In the genomic region with DNA sequence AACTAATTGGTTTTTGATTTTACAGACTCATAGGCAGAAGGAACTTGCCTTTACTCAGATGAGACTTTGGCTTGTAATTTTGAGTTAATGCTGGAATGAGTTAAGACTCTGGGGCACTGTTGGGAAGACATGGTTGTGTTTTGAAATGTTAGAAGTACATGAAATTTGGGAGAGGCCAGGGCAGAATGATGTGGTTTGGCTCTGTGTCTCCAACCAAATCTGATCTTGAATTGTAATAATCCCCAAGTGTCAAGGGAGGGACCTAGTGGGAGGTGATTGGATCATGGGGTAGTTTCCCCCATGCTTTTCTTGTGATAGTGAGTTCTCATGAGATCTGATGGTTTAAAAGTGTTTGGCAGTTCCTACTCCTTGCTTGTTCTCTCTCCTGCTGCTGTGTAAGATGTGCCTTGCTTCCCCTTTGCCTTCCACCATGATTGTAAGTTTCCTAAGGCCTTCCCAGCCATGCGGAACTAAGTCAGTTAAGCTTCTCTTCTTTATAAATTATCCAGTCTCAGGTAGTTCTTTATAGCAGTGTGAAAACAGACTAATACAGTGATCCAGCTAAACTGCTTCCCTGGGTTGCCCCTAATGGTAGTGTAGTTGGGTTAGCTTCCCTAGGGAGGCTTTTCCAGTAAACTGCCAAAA, we compare ENCODE assay signal across 15 cellular contexts. TPM values are rescaled to one million over a fixed set of nuclear protein-coding genes. Genes with fewer than 3 reads are reported as not detected.
DNase-seq lines count a peak whose midpoint lies in the region; ATAC-seq and TF ChIP-seq lines count a peak whose summit lies in the region.
"Had no signal": no experiment of that assay in that cellular context is flagged by ENCODE, and none has a peak within 500 bp of the region (broad histone marks: within the 10 kb centered on the region; RNA-seq: fewer than 3 reads in every experiment).

No MANE protein-coding gene starts in this region.

- no CpG with 5 or more reads among the region's 1 CpG for WGBS in mesenchymal stem cell
- 100% methylated on average over 1 of the region's 1 CpG for WGBS in mammary epithelial cell (ENCODE audit: low coverage, missing lambda C conversion rate)

- H4K8ac ChIP-seq in mesenchymal stem cell (ENCODE audit: low read length), result no peak overlapping the region

- H3K23ac ChIP-seq in mesenchymal stem cell (ENCODE audit: low read length in 2 of 2), result no peak overlapping the region

- no peak overlapping the region for H3K4me2 ChIP-seq in mesenchymal stem cell (ENCODE audit: low read length, poor library complexity, severe bottlenecking)
- H3K4me2 ChIP-seq in mammary epithelial cell (ENCODE audit: insufficient read depth, low read depth, low read length), result no peak overlapping the region

- H2BK5ac ChIP-seq in mesenchymal stem cell (ENCODE audit: low read depth, low read length, poor library complexity, severe bottlenecking), result no peak overlapping the region

- no peak for DNase-seq in activated naive CD8-positive, alpha-beta T cell treated with anti-CD3 and anti-CD28 coated beads, Interleukin-2, amount 10 ng/mL, durations not matched to agents 7 days and 5 days
- DNase-seq in activated naive CD8-positive, alpha-beta T cell treated with anti-CD3 and anti-CD28 coated beads for 36 hours, result no peak
- DNase-seq in endothelial cell (ENCODE audit: low spot score) (no peak), mesenchymal stem cell (no peak), A673 (ENCODE audit: low spot score) (no peak), mammary epithelial cell (no peak)
- DNase-seq in activated T-cell treated with anti-CD3 and anti-CD28 coated beads, Interleukin-2, amount 50 U/mL, for 4 hours, result no peak
- DNase-seq: 8988T; C1 segment of cervical spinal cord; CD4-positive, alpha-beta memory T cell; DMS79; HCEC 1CT; HFFc6 had no signal

- H3K36me3 ChIP-seq in mesenchymal stem cell (ENCODE audit: control insufficient read depth in 1 of 2, insufficient read depth in 2 of 2, low read depth in 1 of 2, low read length in 2 of 2) (peaks cover 36 to 73% of the 10 kb centered on the region in 2 experiments), A673 (ENCODE audit: insufficient read depth, low read length, poor library complexity, severe bottlenecking) (peaks cover 67% of the 10 kb centered on the region), mammary epithelial cell (ENCODE audit: insufficient read depth, low read length) (peaks cover 23% of the 10 kb centered on the region)

- TF ChIP-seq CTCF in endothelial cell (IDR thresholded peaks at IDR 0.05; ENCODE audit: unreplicated experiment) (no peak), A673 (conservative IDR thresholded peaks at IDR 0.05; ENCODE audit: low read depth, low read length) (no peak), mammary epithelial cell (conservative IDR thresholded peaks at IDR 0.05 in 1 of 2, IDR thresholded peaks at IDR 0.05 in 1 of 2; ENCODE audit: extremely low read depth in 1 of 2, insufficient read depth in 1 of 2, low read depth in 1 of 2, low read length in 2 of 2) (no peak)

- POLR2A ChIA-PET in activated naive CD8-positive, alpha-beta T cell treated with anti-CD3 and anti-CD28 coated beads, Interleukin-2, amount 10 ng/mL, durations not matched to agents 7 days and 5 days (lab: Charles Lee), result no interaction called here
- POLR2A ChIA-PET in A673 (lab: Charles Lee; ENCODE audit: low non-redundant PET), result no interaction called here

- in situ Hi-C loops in mammary epithelial cell (cut with MboI; ENCODE audit: low sequenced_read_pairs in 2 of 2), result no loop called here

- peaks cover 27% of the 10 kb centered on the region for H3K79me1 ChIP-seq in mesenchymal stem cell (replicated peaks; ENCODE audit: low read length, poor library complexity, severe bottlenecking)

- no peaks in the 10 kb centered on the region for H3K79me2 ChIP-seq in mammary epithelial cell (ENCODE audit: insufficient read depth, low read length)

- H3K4me3 ChIP-seq in mesenchymal stem cell (ENCODE audit: insufficient read depth in 1 of 2, low read depth in 1 of 2, low read length in 2 of 2), result peak overlapping the region in 1 of 2 experiments; percentile 36
- no peak overlapping the region for H3K4me3 ChIP-seq in A673 (ENCODE audit: low read depth, low read length, poor library complexity, severe bottlenecking)
- no peak overlapping the region for H3K4me3 ChIP-seq in mammary epithelial cell (replicated peaks in 1 of 3; ENCODE audit: insufficient read depth in 1 of 3, low read depth in 2 of 3, low read length in 3 of 3)
- H3K4me3 ChIP-seq: GM12878 had no signal

- dilution Hi-C loops in mammary epithelial cell (cut with HindIII; ENCODE audit: low sequenced_read_pairs), result no loop called here

- no peak overlapping the region for H3K4me3 Mint-ChIP-seq in activated naive CD8-positive, alpha-beta T cell treated with anti-CD3 and anti-CD28 coated beads, Interleukin-2, amount 10 ng/mL, durations not matched to agents 7 days and 5 days
- no peak overlapping the region for H3K4me3 Mint-ChIP-seq in activated naive CD8-positive, alpha-beta T cell treated with anti-CD3 and anti-CD28 coated beads for 36 hours
- peak overlapping the region; percentile 66 for H3K4me3 Mint-ChIP-seq in endothelial cell (ENCODE audit: unreplicated experiment)
- no peak overlapping the region for H3K4me3 Mint-ChIP-seq in activated T-cell treated with anti-CD3 and anti-CD28 coated beads, Interleukin-2, amount 50 U/mL, for 4 hours
- H3K4me3 Mint-ChIP-seq: CD4-positive, alpha-beta memory T cell; HFFc6 had no signal

- H3K27me3 Mint-ChIP-seq in activated naive CD8-positive, alpha-beta T cell treated with anti-CD3 and anti-CD28 coated beads, Interleukin-2, amount 10 ng/mL, durations not matched to agents 7 days and 5 days, result no peaks in the 10 kb centered on the region
- no peaks in the 10 kb centered on the region for H3K27me3 Mint-ChIP-seq in activated naive CD8-positive, alpha-beta T cell treated with anti-CD3 and anti-CD28 coated beads for 36 hours
- H3K27me3 Mint-ChIP-seq in endothelial cell (ENCODE audit: unreplicated experiment), result peaks cover 5% of the 10 kb centered on the region
- H3K27me3 Mint-ChIP-seq in activated T-cell treated with anti-CD3 and anti-CD28 coated beads, Interleukin-2, amount 50 U/mL, for 4 hours (ENCODE audit: low read depth), result no peaks in the 10 kb centered on the region
- H3K27me3 Mint-ChIP-seq: CD4-positive, alpha-beta memory T cell had no signal

- H3K9ac ChIP-seq in mesenchymal stem cell (ENCODE audit: low read length) (peak overlapping the region; percentile 56), mammary epithelial cell (ENCODE audit: insufficient read depth, low read length) (no peak overlapping the region)

- no peak overlapping the region for H3K4ac ChIP-seq in mesenchymal stem cell (ENCODE audit: low read depth in 1 of 2, low read length in 2 of 2)

- H3K27ac ChIP-seq in mesenchymal stem cell (ENCODE audit: low read length, poor library complexity, severe bottlenecking) (no peak overlapping the region), A673 (ENCODE audit: low read depth, low read length, poor library complexity, severe bottlenecking) (no peak overlapping the region), mammary epithelial cell (ENCODE audit: insufficient read depth, low read depth, low read length) (no peak overlapping the region)
- H3K27ac ChIP-seq: HL-60 had no signal

- BruUV-seq in A673 (replicated peaks; lab: Mats Ljungman, UMichigan) (no TSS peak), mammary epithelial cell (replicated peaks; lab: Mats Ljungman, UMichigan) (no TSS peak)

- CTCF ChIA-PET in A673 (lab: Charles Lee), result no interaction called here
- CTCF ChIA-PET in mammary epithelial cell (lab: Charles Lee; ENCODE audit: low non-redundant PET), result no interaction called here

- no peak overlapping the region for H2BK15ac ChIP-seq in mesenchymal stem cell (ENCODE audit: low read depth, poor library complexity, severe bottlenecking)

- no peaks in the 10 kb centered on the region for H3K9me3 ChIP-seq in mesenchymal stem cell (ENCODE audit: control insufficient read depth, low read length)
- peaks cover 18% of the 10 kb centered on the region for H3K9me3 ChIP-seq in A673 (ENCODE audit: low read depth, low read length, poor library complexity, severe bottlenecking)
- no peaks in the 10 kb centered on the region for H3K9me3 ChIP-seq in mammary epithelial cell (replicated peaks; ENCODE audit: insufficient read depth, low read length)

- no peak overlapping the region for H2BK12ac ChIP-seq in mesenchymal stem cell (ENCODE audit: low read length in 2 of 2)

- H2BK120ac ChIP-seq in mesenchymal stem cell (ENCODE audit: low read depth, low read length), result no peak overlapping the region

- H3K27me3 ChIP-seq in mesenchymal stem cell (ENCODE audit: control insufficient read depth in 1 of 2, insufficient read depth in 1 of 2, low read length in 2 of 2), result no peaks in the 10 kb centered on the region
- H3K27me3 ChIP-seq in A673 (replicated peaks; ENCODE audit: insufficient read depth, low read depth, low read length, poor library complexity), result no peaks in the 10 kb centered on the region
- H3K27me3 ChIP-seq in mammary epithelial cell (ENCODE audit: insufficient read depth, low read length), result no peaks in the 10 kb centered on the region

- intact Hi-C loops in A673 (cut with micrococcal nuclease; ENCODE audit: unreplicated experiment) (no loop called here), mammary epithelial cell (cut with micrococcal nuclease) (no loop called here)

- H3K4me1 Mint-ChIP-seq in activated naive CD8-positive, alpha-beta T cell treated with anti-CD3 and anti-CD28 coated beads, Interleukin-2, amount 10 ng/mL, durations not matched to agents 7 days and 5 days, result no peaks in the 10 kb centered on the region
- no peaks in the 10 kb centered on the region for H3K4me1 Mint-ChIP-seq in activated naive CD8-positive, alpha-beta T cell treated with anti-CD3 and anti-CD28 coated beads for 36 hours
- H3K4me1 Mint-ChIP-seq in endothelial cell (ENCODE audit: unreplicated experiment), result no peaks in the 10 kb centered on the region
- no peaks in the 10 kb centered on the region for H3K4me1 Mint-ChIP-seq in activated T-cell treated with anti-CD3 and anti-CD28 coated beads, Interleukin-2, amount 50 U/mL, for 4 hours (ENCODE audit: low read depth)

- H3K9me3 Mint-ChIP-seq in activated naive CD8-positive, alpha-beta T cell treated with anti-CD3 and anti-CD28 coated beads, Interleukin-2, amount 10 ng/mL, durations not matched to agents 7 days and 5 days, result peaks cover 14% of the 10 kb centered on the region
- H3K9me3 Mint-ChIP-seq in activated naive CD8-positive, alpha-beta T cell treated with anti-CD3 and anti-CD28 coated beads for 36 hours, result peaks cover 15% of the 10 kb centered on the region
- H3K9me3 Mint-ChIP-seq in endothelial cell (ENCODE audit: unreplicated experiment), result peaks cover 8% of the 10 kb centered on the region
- peaks cover 12% of the 10 kb centered on the region for H3K9me3 Mint-ChIP-seq in activated T-cell treated with anti-CD3 and anti-CD28 coated beads, Interleukin-2, amount 50 U/mL, for 4 hours

- H2AFZ ChIP-seq in mesenchymal stem cell (ENCODE audit: low read depth, low read length) (no peak overlapping the region), mammary epithelial cell (ENCODE audit: low read depth, low read length) (no peak overlapping the region)

- H3K18ac ChIP-seq in mesenchymal stem cell (ENCODE audit: low read depth in 1 of 2, low read length in 2 of 2), result no peak overlapping the region

- H3K4me1 ChIP-seq in mesenchymal stem cell (ENCODE audit: control insufficient read depth, insufficient read depth, low read depth, low read length) (no peaks in the 10 kb centered on the region), A673 (ENCODE audit: insufficient read depth, low read length, poor library complexity, severe bottlenecking) (no peaks in the 10 kb centered on the region), mammary epithelial cell (ENCODE audit: insufficient read depth, low read length) (no peaks in the 10 kb centered on the region)

- H3K27ac Mint-ChIP-seq in activated naive CD8-positive, alpha-beta T cell treated with anti-CD3 and anti-CD28 coated beads, Interleukin-2, amount 10 ng/mL, durations not matched to agents 7 days and 5 days, result peak overlapping the region; percentile 34
- H3K27ac Mint-ChIP-seq in activated naive CD8-positive, alpha-beta T cell treated with anti-CD3 and anti-CD28 coated beads for 36 hours, result no peak overlapping the region
- H3K27ac Mint-ChIP-seq in endothelial cell (ENCODE audit: unreplicated experiment), result no peak overlapping the region
- H3K27ac Mint-ChIP-seq: CD4-positive, alpha-beta memory T cell; HFFc6 had no signal

- no peak overlapping the region for H4K91ac ChIP-seq in mesenchymal stem cell (ENCODE audit: low read length)

- ATAC-seq in activated naive CD8-positive, alpha-beta T cell treated with anti-CD3 and anti-CD28 coated beads, Interleukin-2, amount 10 ng/mL, durations not matched to agents 7 days and 5 days (ENCODE audit: low read depth), result no peak
- no peak for ATAC-seq in activated T-cell treated with anti-CD3 and anti-CD28 coated beads, Interleukin-2, amount 50 U/mL, for 4 hours
- ATAC-seq: GM12878 had no signal

- peaks cover 63% of the 10 kb centered on the region for H3K36me3 Mint-ChIP-seq in activated naive CD8-positive, alpha-beta T cell treated with anti-CD3 and anti-CD28 coated beads, Interleukin-2, amount 10 ng/mL, durations not matched to agents 7 days and 5 days
- peaks cover 59% of the 10 kb centered on the region for H3K36me3 Mint-ChIP-seq in activated naive CD8-positive, alpha-beta T cell treated with anti-CD3 and anti-CD28 coated beads for 36 hours
- peaks cover 69% of the 10 kb centered on the region for H3K36me3 Mint-ChIP-seq in endothelial cell (ENCODE audit: low read depth, unreplicated experiment)
- peaks cover 59% of the 10 kb centered on the region for H3K36me3 Mint-ChIP-seq in activated T-cell treated with anti-CD3 and anti-CD28 coated beads, Interleukin-2, amount 50 U/mL, for 4 hours (ENCODE audit: insufficient read depth)

- no peaks in the 10 kb centered on the region for H4K20me1 ChIP-seq in mammary epithelial cell (ENCODE audit: insufficient read depth, low read length)

- H2AK5ac ChIP-seq in mesenchymal stem cell (ENCODE audit: low read length, severe bottlenecking), result no peak overlapping the region

- no peak overlapping the region for H3K14ac ChIP-seq in mesenchymal stem cell (ENCODE audit: low read length in 2 of 2)

RNA-seq across cellular contexts. Expression of a gene that starts 10.2 kb away (rescaled TPM):
- 10 to 100 TPM; 15.5 to 18.1 TPM for total RNA-seq in activated naive CD8-positive, alpha-beta T cell treated with anti-CD3 and anti-CD28 coated beads, Interleukin-2, amount 10 ng/mL, durations not matched to agents 7 days and 5 days
- 10 to 100 TPM; 21.6 to 24.6 TPM for total RNA-seq in activated naive CD8-positive, alpha-beta T cell treated with anti-CD3 and anti-CD28 coated beads for 36 hours
- total RNA-seq in endothelial cell (ENCODE audit: unreplicated experiment) (17.6 TPM), A673 (2021) (17.0 and 18.7 TPM in 2 replicates), mammary epithelial cell (10 to 100 TPM; 21.2 to 28.0 TPM)
- polyA plus RNA-seq in mesenchymal stem cell (2013, experiment 1 of 2), result 14.1 TPM
- polyA plus RNA-seq in mesenchymal stem cell (2013, experiment 2 of 2), result 13.6 TPM
- 25.2 TPM for polyA plus RNA-seq in mammary epithelial cell
- 12.6 TPM for polyA minus RNA-seq in mammary epithelial cell
- total RNA-seq in activated T-cell treated with anti-CD3 and anti-CD28 coated beads, Interleukin-2, amount 50 U/mL, for 4 hours, result 10 to 100 TPM in 2 of 3 donors, 1 to 10 TPM in 1; 7.5 to 15.4 (median 15.1) TPM

RNA-seq across cellular contexts. Expression of a gene that starts 13.6 kb away (rescaled TPM):
- 10 to 100 TPM; 57.7 to 63.1 TPM for total RNA-seq in activated naive CD8-positive, alpha-beta T cell treated with anti-CD3 and anti-CD28 coated beads, Interleukin-2, amount 10 ng/mL, durations not matched to agents 7 days and 5 days
- total RNA-seq in activated naive CD8-positive, alpha-beta T cell treated with anti-CD3 and anti-CD28 coated beads for 36 hours, result 10 to 100 TPM; 43.4 to 44.8 TPM
- total RNA-seq in endothelial cell (ENCODE audit: unreplicated experiment), result 65.0 TPM
- polyA plus RNA-seq in mesenchymal stem cell (2013, experiment 1 of 2), result 48.5 TPM
- polyA plus RNA-seq in mesenchymal stem cell (2013, experiment 2 of 2), result 51.0 TPM
- 53.8 and 56.7 TPM in 2 replicates for total RNA-seq in A673 (2021)
- 10 to 100 TPM; 24.8 to 30.2 TPM for total RNA-seq in mammary epithelial cell
- polyA plus RNA-seq in mammary epithelial cell, result 38.6 TPM
- polyA minus RNA-seq in mammary epithelial cell, result 2.4 TPM
- total RNA-seq in activated T-cell treated with anti-CD3 and anti-CD28 coated beads, Interleukin-2, amount 50 U/mL, for 4 hours, result 10 to 100 TPM; 42.8 to 47.2 (median 46.2) TPM

RNA-seq across cellular contexts. Expression of a gene that starts 31.5 kb away (rescaled TPM):
- 10 to 100 TPM; 67.4 to 70.4 TPM for total RNA-seq in activated naive CD8-positive, alpha-beta T cell treated with anti-CD3 and anti-CD28 coated beads, Interleukin-2, amount 10 ng/mL, durations not matched to agents 7 days and 5 days
- 100 to 1,000 TPM; 114 to 118 TPM for total RNA-seq in activated naive CD8-positive, alpha-beta T cell treated with anti-CD3 and anti-CD28 coated beads for 36 hours
- total RNA-seq in endothelial cell (ENCODE audit: unreplicated experiment) (57.3 TPM), A673 (2021) (75.1 and 76.3 TPM in 2 replicates), mammary epithelial cell (10 to 100 TPM; 15.8 to 43.8 TPM)
- 53.3 TPM for polyA plus RNA-seq in mesenchymal stem cell (2013, experiment 1 of 2)
- 54.6 TPM for polyA plus RNA-seq in mesenchymal stem cell (2013, experiment 2 of 2)
- 17.8 TPM for polyA plus RNA-seq in mammary epithelial cell
- polyA minus RNA-seq in mammary epithelial cell, result 57.4 TPM
- 100 to 1,000 TPM; 147 to 157 (median 157) TPM for total RNA-seq in activated T-cell treated with anti-CD3 and anti-CD28 coated beads, Interleukin-2, amount 50 U/mL, for 4 hours
